Comparison of ENCODE assay signal across 9 cellular contexts in genomic region chr17:30950669-30951399, GRCh38. TPM values are rescaled to one million over a fixed set of nuclear protein-coding genes. Genes with fewer than 3 reads are reported as not detected.
DNase-seq lines count a peak whose midpoint lies in the region; ATAC-seq, FAIRE-seq and TF ChIP-seq lines count a peak whose summit lies in the region.
"Had no signal": no experiment of that assay in that cellular context is flagged by ENCODE, and none has a peak within 500 bp of the region (broad histone marks: within the 10 kb centered on the region; RNA-seq: fewer than 3 reads in every experiment).

No MANE protein-coding gene starts in this region.

- ATAC-seq in GM19324 (IDR thresholded peaks at IDR 0.05; ENCODE audit: low FRiP score, unreplicated experiment) (no peak), GM19328 (IDR thresholded peaks at IDR 0.05; ENCODE audit: unreplicated experiment) (no peak)

- FAIRE-seq in H54 (lab: Jason Lieb, UNC), result no peak

- H3K4me1 ChIP-seq in Peyer's patch (peaks cover 0 to 22% (median 0%) of the 10 kb centered on the region in 4 donors), spleen (peaks cover 17 to 65% (median 59%) of the 10 kb centered on the region in 6 donors)

- no peaks in the 10 kb centered on the region for H3K27me3 ChIP-seq in Peyer's patch
- H3K27me3 ChIP-seq in spleen (replicated peaks in 1 of 7), result no peaks in the 10 kb centered on the region

- H3K27ac ChIP-seq in Peyer's patch, result peak overlapping the region in 3 of 4 donors; percentile 4 to 72 (median 27)
- H3K27ac ChIP-seq in spleen, result peak overlapping the region in 7 of 8 donors; percentile 41 to 86 (median 73)

- WGBS in spleen, 5 donors, result 49 to 63% (median 56%) methylated on average over 8 to 9 of the region's 9 CpGs

- no peak overlapping the region for H3K4me3 ChIP-seq in Peyer's patch
- no peak overlapping the region for H3K4me3 ChIP-seq in spleen

- H3K36me3 ChIP-seq in Peyer's patch (no peaks in the 10 kb centered on the region), spleen (peaks cover 0 to 24% (median 0%) of the 10 kb centered on the region in 6 donors)

- TF ChIP-seq CTCF in Peyer's patch (IDR thresholded peaks at IDR 0.05) (no peak), spleen (IDR thresholded peaks at IDR 0.05 in 8 of 11, conservative IDR thresholded peaks at IDR 0.05 in 3 of 11) (no peak)

- DNase-seq in H54 (ENCODE audit: insufficient read length, low spot score) (peak; percentile 32), Peyer's patch (peak in 2 of 3 donors; percentile 84 to 93), head of caudate nucleus (peak in 36 of 42 donors; percentile 21 to 72 (median 50)), spleen (peak; percentile 84), activated T-cell treated with anti-CD3 and anti-CD28 coated beads for 4 hours (no peak), cerebellar nuclear complex (lab: John Stamatoyannopoulos, UW) (no peak)
- DNase-seq: activated CD8-positive, alpha-beta memory T cell treated with anti-CD3 and anti-CD28 coated beads, Interleukin-2, amount 50 U/mL, for 4 hours had no signal

- TF ChIP-seq POLR2A in H54 (IDR thresholded peaks at IDR 0.05; ENCODE audit: low read depth, low read length) (no peak), Peyer's patch (IDR thresholded peaks at IDR 0.05) (no peak), spleen (IDR thresholded peaks at IDR 0.05) (no peak)

- intact Hi-C loops in head of caudate nucleus (cut with DNase I), result no loop called here
- intact Hi-C loops in spleen (cut with DNase I; ENCODE audit: low total_unique reads), result no loop called here

- no peaks in the 10 kb centered on the region for H3K9me3 ChIP-seq in Peyer's patch
- no peaks in the 10 kb centered on the region for H3K9me3 ChIP-seq in spleen

RNA-seq across cellular contexts. Expression of gene RNF135, which starts 20.0 kb away (rescaled TPM):
- total RNA-seq in Peyer's patch (10 to 100 TPM; 18.4 to 31.4 (median 24.5) TPM), spleen (10 to 100 TPM; 26.3 to 43.6 (median 40.5) TPM)
- 10 to 100 TPM; 20.1 to 27.4 (median 26.4) TPM for polyA plus RNA-seq in spleen

RNA-seq across cellular contexts. Expression of gene ADAP2, which starts 29.1 kb away (rescaled TPM):
- total RNA-seq in Peyer's patch (10 to 100 TPM in 3 of 4 donors, 1 to 10 TPM in 1; 1.6 to 32.2 (median 13.6) TPM), spleen (10 to 100 TPM; 40.0 to 79.7 (median 67.1) TPM)
- 10 to 100 TPM; 10.3 to 17.7 (median 11.5) TPM for polyA plus RNA-seq in spleen

RNA-seq across cellular contexts. Expression of gene TEFM, which starts 44.8 kb away (rescaled TPM):
- total RNA-seq in Peyer's patch (10 to 100 TPM in 2 of 4 donors, 1 to 10 TPM in 2; 7.4 to 25.9 (median 11.5) TPM), spleen (10 to 100 TPM; 16.0 to 33.4 (median 18.0) TPM)
- polyA plus RNA-seq in spleen, result 10 to 100 TPM in 2 of 3 donors, 1 to 10 TPM in 1; 8.4 to 14.6 (median 11.2) TPM

Comparison
In these comparisons a context has a peak if more than half of its experiments do, and no peak if none do; other contexts are left out.
1. DNase-seq: peak in H54 (single experiment), Peyer's patch (2 of 3), head of caudate nucleus (36 of 42) and spleen (single experiment); none in activated T-cell treated with anti-CD3 and anti-CD28 coated beads for 4 hours (single experiment) and cerebellar nuclear complex (0 of 2).